22 cellular contexts compared by ENCODE assay signal in the genomic region with DNA sequence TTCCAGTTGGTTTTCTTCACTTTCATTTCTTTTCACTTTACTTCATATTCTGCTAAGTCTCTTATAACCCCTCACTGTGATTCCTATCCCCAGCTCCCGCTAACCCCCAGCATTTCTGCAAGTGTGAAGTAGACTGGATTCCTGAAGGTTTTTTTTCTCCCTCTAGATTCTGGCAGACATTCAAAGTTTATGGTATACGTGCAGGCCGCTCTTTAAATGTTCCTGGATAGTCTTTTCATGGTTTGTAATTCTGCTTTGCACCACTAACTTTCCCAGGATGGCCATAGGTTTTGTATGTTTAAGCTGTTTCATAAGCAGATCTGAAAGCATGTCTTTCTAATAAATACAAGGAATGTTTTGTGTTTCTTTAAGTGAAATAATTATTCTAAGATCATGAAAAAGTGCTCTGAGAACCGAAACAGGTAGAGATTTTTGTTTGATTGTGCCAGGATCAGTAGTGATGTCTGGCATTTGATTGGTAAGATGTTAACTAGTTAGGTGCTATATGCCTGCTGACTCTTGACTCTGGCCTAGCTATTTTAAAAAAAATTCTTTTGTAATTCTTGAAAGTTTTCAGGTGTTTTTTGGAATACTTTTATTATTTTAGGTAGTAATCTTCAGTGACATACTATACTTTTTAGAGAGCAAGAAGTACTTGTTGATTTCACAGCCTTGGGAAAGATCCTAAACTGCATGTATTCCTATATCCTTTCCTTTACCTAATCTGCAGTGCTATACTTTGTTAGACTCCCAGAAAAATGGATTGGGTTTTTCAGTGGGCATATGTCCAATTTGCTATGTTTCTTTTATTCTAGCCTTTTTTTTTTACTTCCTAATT. TPM values are rescaled to one million over a fixed set of nuclear protein-coding genes. Genes with fewer than 3 reads are reported as not detected.
DNase-seq lines count a peak whose midpoint lies in the region; ATAC-seq and FAIRE-seq lines count a peak whose summit lies in the region.
"Had no signal": no experiment of that assay in that cellular context is flagged by ENCODE, and none has a peak within 500 bp of the region (broad histone marks: within the 10 kb centered on the region; RNA-seq: fewer than 3 reads in every experiment).

No MANE protein-coding gene starts in this region.

- WGBS in aorta, 2 donors = 37 to 41% methylated on average over 4 of the region's 4 CpGs

- H3K9me3 ChIP-seq in adipocyte (ENCODE audit: control insufficient read depth, low read length) = no peaks in the 10 kb centered on the region
- no peaks in the 10 kb centered on the region for H3K9me3 ChIP-seq in aorta (ENCODE audit: control insufficient read depth, low read length)
- H3K9me3 ChIP-seq: MG63 had no signal

- H3K27ac ChIP-seq in aorta (ENCODE audit: low read depth in 1 of 2, low read length in 2 of 2) = no peak overlapping the region
- H3K27ac ChIP-seq: 22Rv1 had no signal

- H3K4me3 ChIP-seq in adipocyte (ENCODE audit: low read length) (no peak overlapping the region), aorta (ENCODE audit: low read length in 2 of 2) (no peak overlapping the region)
- H3K4me3 ChIP-seq: MG63 had no signal

- no peaks in the 10 kb centered on the region for H3K27me3 ChIP-seq in adipocyte (replicated peaks; ENCODE audit: control insufficient read depth, insufficient read depth, low read length)
- H3K27me3 ChIP-seq in aorta (ENCODE audit: control insufficient read depth in 1 of 2, insufficient read depth in 2 of 2, low read length in 1 of 2) = no peaks in the 10 kb centered on the region
- H3K27me3 ChIP-seq: MG63 had no signal

- peak overlapping the region; percentile 37 for H3K27ac Mint-ChIP-seq in activated CD4-positive, alpha-beta T cell treated with anti-CD3 and anti-CD28 coated beads for 36 hours
- H3K27ac Mint-ChIP-seq: activated CD8-positive, alpha-beta memory T cell treated with anti-CD3 and anti-CD28 coated beads, Interleukin-2, amount 10 ng/mL, durations not matched to agents 7 days and 5 days had no signal

- H3K27me3 Mint-ChIP-seq in activated CD4-positive, alpha-beta T cell treated with anti-CD3 and anti-CD28 coated beads for 36 hours = no peaks in the 10 kb centered on the region
- H3K27me3 Mint-ChIP-seq: activated CD8-positive, alpha-beta memory T cell treated with anti-CD3 and anti-CD28 coated beads, Interleukin-2, amount 10 ng/mL, durations not matched to agents 7 days and 5 days had no signal

- POLR2A ChIA-PET in activated CD4-positive, alpha-beta T cell treated with anti-CD3 and anti-CD28 coated beads for 36 hours (lab: Charles Lee) = no interaction called here

- no peak overlapping the region for H3K4me3 Mint-ChIP-seq in activated CD4-positive, alpha-beta T cell treated with anti-CD3 and anti-CD28 coated beads for 36 hours
- H3K4me3 Mint-ChIP-seq: activated CD8-positive, alpha-beta memory T cell treated with anti-CD3 and anti-CD28 coated beads, Interleukin-2, amount 10 ng/mL, durations not matched to agents 7 days and 5 days had no signal

- CTCF ChIA-PET in activated CD4-positive, alpha-beta T cell treated with anti-CD3 and anti-CD28 coated beads for 36 hours (lab: Charles Lee) = interaction anchor here (0.6 kb wide), 1 partner anchor 24 kb away, joined by 3 read pairs; no protein-coding TSS in a partner anchor

- FAIRE-seq in urothelium cell line (lab: Jason Lieb, UNC) = no peak
- FAIRE-seq: GM19239 had no signal

- intact Hi-C loops in activated CD4-positive, alpha-beta T cell treated with anti-CD3 and anti-CD28 coated beads for 36 hours (cut with DNase I, micrococcal nuclease) = no loop called here
- intact Hi-C loops in aorta (cut with DNase I) = no loop called here

- no peaks in the 10 kb centered on the region for H3K9me3 Mint-ChIP-seq in activated CD4-positive, alpha-beta T cell treated with anti-CD3 and anti-CD28 coated beads for 36 hours (ENCODE audit: low read depth)

- ATAC-seq in activated CD4-positive, alpha-beta T cell treated with anti-CD3 and anti-CD28 coated beads for 36 hours = no peak
- ATAC-seq in aorta (ENCODE audit: low FRiP score) = no peak
- no peak for ATAC-seq in HG03342 (IDR thresholded peaks at IDR 0.05; ENCODE audit: unreplicated experiment)
- ATAC-seq: activated CD8-positive, alpha-beta memory T cell treated with anti-CD3 and anti-CD28 coated beads, Interleukin-2, amount 10 ng/mL, durations not matched to agents 7 days and 5 days; HCT116; Right ventricle myocardium inferior had no signal

- no peak overlapping the region for H3K9ac ChIP-seq in adipocyte (ENCODE audit: low read length)

- DNase-seq in activated CD4-positive, alpha-beta T cell treated with anti-CD3 and anti-CD28 coated beads for 36 hours = no peak
- DNase-seq in activated CD4-positive, alpha-beta T cell treated with anti-CD3 and anti-CD28 coated beads, Interleukin-2, amount 50 U/mL, for 4 hours = no peak
- peak; percentile 13 for DNase-seq in adipocyte (ENCODE audit: low read depth)
- DNase-seq in glomerular visceral epithelial cell (ENCODE audit: extremely low spot score) = peak; percentile 55
- peak; percentile 10 for DNase-seq in renal cortical epithelial cell (ENCODE audit: low read depth)
- DNase-seq in aorta = no peak
- DNase-seq in urothelium cell line (ENCODE audit: low spot score) = no peak
- DNase-seq: activated CD8-positive, alpha-beta memory T cell treated with anti-CD3 and anti-CD28 coated beads, Interleukin-2, amount 10 ng/mL, durations not matched to agents 7 days and 5 days; activated naive CD4-positive, alpha-beta T cell treated with Interleukin-2 at 50 U/mL for 16 hours; DMS53; MG63; NCI-H187 treated with DMSO at 0.1 percent for 48 hours; NCI-H446 treated with DMSO at 0.1 percent for 48 hours; occipital lobe; stimulated activated CD4-positive, alpha-beta T cell treated with anti-CD3 and anti-CD28 coated beads, Interleukin-12 subunit alpha, Interleukin-12 subunit beta, amount 100 ng/mL, for 4 hours; stimulated activated naive CD4-positive, alpha-beta T cell treated with Interleukin-2 at 50 U/mL for 16 hours; T-helper 1 cell had no signal

- H3K36me3 Mint-ChIP-seq in activated CD4-positive, alpha-beta T cell treated with anti-CD3 and anti-CD28 coated beads for 36 hours (ENCODE audit: low read depth) = peaks cover 3% of the 10 kb centered on the region

- H3K36me3 ChIP-seq in adipocyte (ENCODE audit: control insufficient read depth, insufficient read depth, low read length, severe bottlenecking) (no peaks in the 10 kb centered on the region), aorta (ENCODE audit: control insufficient read depth in 1 of 2, insufficient read depth in 2 of 2, low read length in 1 of 2) (no peaks in the 10 kb centered on the region)

- H3K4me1 ChIP-seq in adipocyte (ENCODE audit: control insufficient read depth, insufficient read depth, low read length) (peaks cover 29% of the 10 kb centered on the region), aorta (ENCODE audit: control insufficient read depth in 1 of 2, insufficient read depth in 2 of 2, low read length in 2 of 2) (no peaks in the 10 kb centered on the region)

- peaks cover 63% of the 10 kb centered on the region for H3K4me1 Mint-ChIP-seq in activated CD4-positive, alpha-beta T cell treated with anti-CD3 and anti-CD28 coated beads for 36 hours

RNA-seq across cellular contexts. Expression of a gene that starts 29.7 kb away (rescaled TPM):
- 10 to 100 TPM; 34.4 to 43.2 TPM for total RNA-seq in activated CD4-positive, alpha-beta T cell treated with anti-CD3 and anti-CD28 coated beads for 36 hours
- 14.2 and 47.7 TPM in 2 replicates for total RNA-seq in renal cortical epithelial cell
- total RNA-seq in aorta = 10 to 100 TPM; 16.4 to 17.6 TPM
- polyA plus RNA-seq in aorta = 10 to 100 TPM in 1 of 2 donors, 1 to 10 TPM in 1; 6.2 to 12.0 TPM

Comparison
In these comparisons a context has a peak if more than half of its experiments do, and no peak if none do; other contexts are left out.
1. DNase-seq: peak in adipocyte (single experiment), glomerular visceral epithelial cell (single experiment) and renal cortical epithelial cell (single experiment); none in activated CD4-positive, alpha-beta T cell treated with anti-CD3 and anti-CD28 coated beads for 36 hours (single experiment), activated CD4-positive, alpha-beta T cell treated with anti-CD3 and anti-CD28 coated beads, Interleukin-2, amount 50 U/mL, for 4 hours (0 of 2), aorta (0 of 2) and urothelium cell line (single experiment).